Comparison of ENCODE assay signal across 13 cellular contexts in the genomic region with DNA sequence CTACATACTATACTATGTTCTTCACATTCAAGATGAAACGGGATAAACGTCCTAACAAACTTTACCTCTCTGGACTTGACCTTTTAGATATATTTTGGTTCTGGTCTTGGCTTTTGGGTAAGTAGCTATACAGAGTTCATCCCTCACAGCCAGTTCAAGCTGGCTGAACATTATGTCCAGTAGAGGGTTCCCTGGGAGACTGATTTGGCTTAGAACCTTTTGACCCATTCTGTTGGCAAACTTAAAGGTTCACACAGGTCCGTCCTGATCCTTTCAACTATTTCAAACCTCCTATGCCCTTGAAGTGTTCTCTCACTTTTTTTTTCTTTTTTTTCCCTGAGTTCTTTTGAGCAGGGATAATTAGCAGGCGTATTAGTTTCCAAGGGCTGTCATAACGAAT.
A peak's percentile ranks its signal among the peaks of the same experiment; 100 is the strongest.
DNase-seq lines count a peak whose midpoint lies in the region; ATAC-seq and TF ChIP-seq lines count a peak whose summit lies in the region.
"Had no signal": no experiment of that assay in that cellular context is flagged by ENCODE, and none has a peak within 500 bp of the region (broad histone marks: within the 10 kb centered on the region; RNA-seq: fewer than 3 reads in every experiment).

No MANE protein-coding gene starts in this region.

- no peaks in the 10 kb centered on the region for H3K27me3 ChIP-seq in right atrium auricular region
- no peaks in the 10 kb centered on the region for H3K27me3 ChIP-seq in right cardiac atrium (ENCODE audit: control insufficient read depth, insufficient read depth)
- no peaks in the 10 kb centered on the region for H3K27me3 ChIP-seq in dorsolateral prefrontal cortex

- DNase-seq in Right ventricle myocardium inferior (ENCODE audit: missing footprints) (no peak), right atrium auricular region (ENCODE audit: low spot score) (no peak), right cardiac atrium (no peak), sciatic nerve (ENCODE audit: low spot score) (no peak), dorsolateral prefrontal cortex (no peak)
- DNase-seq: Caco-2; CD8-positive, alpha-beta memory T cell; H7 had no signal

- WGBS in right cardiac atrium = 72% methylated on average over 5 of the region's 5 CpGs

- intact Hi-C loops in Right ventricle myocardium inferior (cut with DNase I) (no loop called here), right cardiac atrium (cut with DNase I) (no loop called here), sciatic nerve (cut with DNase I) (no loop called here), dorsolateral prefrontal cortex (cut with DNase I) (no loop called here)

- no peak overlapping the region for H3K4me3 ChIP-seq in right atrium auricular region
- no peak overlapping the region for H3K4me3 ChIP-seq in right cardiac atrium (ENCODE audit: low read length)
- no peak overlapping the region for H3K4me3 ChIP-seq in dorsolateral prefrontal cortex
- H3K4me3 ChIP-seq: GM23338 had no signal

- H3K4me1 ChIP-seq in right atrium auricular region (no peaks in the 10 kb centered on the region), right cardiac atrium (ENCODE audit: control insufficient read depth, insufficient read depth, low read length) (no peaks in the 10 kb centered on the region)
- H3K4me1 ChIP-seq: Caco-2 had no signal

- TF ChIP-seq CTCF in right atrium auricular region (IDR thresholded peaks at IDR 0.05) (no peak), C4-2B (conservative IDR thresholded peaks at IDR 0.05) (peak; percentile 13; the same call in 1 of the 2 replicates), dorsolateral prefrontal cortex (IDR thresholded peaks at IDR 0.05 in 54 of 56, conservative IDR thresholded peaks at IDR 0.05 in 2 of 56; ENCODE audit: low read depth in 1 of 56, partially characterized antibody in 56 of 56) (no peak)

- no peak overlapping the region for H3K27ac ChIP-seq in right atrium auricular region
- no peak overlapping the region for H3K27ac ChIP-seq in C4-2B
- H3K27ac ChIP-seq in right cardiac atrium (ENCODE audit: low read length) = no peak overlapping the region
- H3K27ac ChIP-seq in dorsolateral prefrontal cortex = no peak overlapping the region
- H3K27ac ChIP-seq: 22Rv1 had no signal

- H3K9me3 ChIP-seq in right atrium auricular region = no peaks in the 10 kb centered on the region
- no peaks in the 10 kb centered on the region for H3K9me3 ChIP-seq in right cardiac atrium (ENCODE audit: control insufficient read depth, low read length)

- ATAC-seq in Right ventricle myocardium inferior = peak; percentile 80
- ATAC-seq in right cardiac atrium = peak; percentile 42 to 82
- ATAC-seq in sciatic nerve = peak; percentile 63
- no peak for ATAC-seq in HG03520 (IDR thresholded peaks at IDR 0.05; ENCODE audit: unreplicated experiment)
- ATAC-seq in GM21723 (IDR thresholded peaks at IDR 0.05; ENCODE audit: unreplicated experiment) = no peak
- ATAC-seq: GM23338 had no signal

- H3K36me3 ChIP-seq in right atrium auricular region = no peaks in the 10 kb centered on the region

Comparison
In these comparisons a context has a peak if more than half of its experiments do, and no peak if none do; other contexts are left out.
1. ATAC-seq: peak in Right ventricle myocardium inferior (single experiment), right cardiac atrium (2 of 2) and sciatic nerve (single experiment); none in HG03520 (single experiment) and GM21723 (single experiment).